Comparison of ENCODE assay signal across 35 cellular contexts in the genomic region with DNA sequence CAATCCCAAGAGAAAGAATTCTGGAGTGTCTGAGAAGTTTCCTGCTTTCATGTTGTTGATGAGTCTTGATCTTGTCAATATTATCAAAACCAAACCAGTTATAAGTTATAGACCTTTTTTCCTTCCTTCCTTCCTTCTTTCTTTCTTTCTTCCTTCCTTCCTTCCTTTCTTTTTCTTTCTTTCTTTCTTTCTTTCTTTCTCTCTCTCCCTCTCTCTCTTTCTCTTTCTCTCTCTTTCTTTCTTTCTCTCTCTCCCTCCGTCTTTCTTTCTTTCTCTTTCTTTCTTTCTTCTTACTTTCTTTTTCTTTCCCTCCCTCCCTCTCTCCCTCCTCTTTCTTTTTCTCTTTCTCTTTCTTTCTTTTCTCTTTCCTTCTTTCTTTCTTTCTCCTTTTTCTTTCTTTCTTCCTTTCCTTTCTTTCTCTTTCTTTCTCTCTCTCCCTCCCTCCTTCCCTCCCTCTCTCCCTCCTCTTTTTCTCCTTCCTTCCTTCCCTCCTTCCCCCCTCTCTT. TPM values are rescaled to one million over a fixed set of nuclear protein-coding genes. Genes with fewer than 3 reads are reported as not detected.
"Had no signal": no experiment of that assay in that cellular context is flagged by ENCODE, and none has a peak within 500 bp of the region (broad histone marks: within the 10 kb centered on the region; RNA-seq: fewer than 3 reads in every experiment).

A gene (minus strand): TSS at position 51 of the 506 bp plus-strand sequence. CDS start 0 bp downstream, at position 51.

- H3K4me1 Mint-ChIP-seq: activated T-helper 17 cell treated with anti-CD3 and anti-CD28 coated beads, Interleukin-2, amount 50 U/mL, for 72 hours; brain had no signal

- H3K27ac Mint-ChIP-seq: activated CD4-positive, alpha-beta T cell treated with anti-CD3 and anti-CD28 coated beads, Interleukin-2, amount 10 ng/mL, durations not matched to agents 24 days and 14 days; activated CD8-positive, alpha-beta T cell treated with anti-CD3 and anti-CD28 coated beads for 36 hours; activated naive CD4-positive, alpha-beta T cell treated with anti-CD3 and anti-CD28 coated beads, Interleukin-2, amount 50 U/mL, for 72 hours; activated naive CD8-positive, alpha-beta T cell treated with anti-CD3 and anti-CD28 coated beads, Interleukin-2, amount 50 U/mL, for 24 hours; activated T-cell treated with anti-CD3 and anti-CD28 coated beads, Interleukin-2, amount 50 U/mL, for 72 hours; activated T-helper 17 cell treated with anti-CD3 and anti-CD28 coated beads, Interleukin-2, amount 50 U/mL, for 72 hours; brain; T-helper 1 cell treated with Interleukin-12 subunit alpha and Interleukin-12 subunit beta and Interleukin-4 antibody, amounts not matched to agents 30 μg/mL and 1 μg/mL, for 36 hours; T-helper 2 cell treated with Interferon-gamma antibody and Interleukin-4, amounts not matched to agents 5 μg/mL and 100 μg/mL, for 36 hours had no signal

- DNase-seq: activated CD4-positive, alpha-beta T cell treated with anti-CD3 and anti-CD28 coated beads, Interleukin-2, amount 10 ng/mL, durations not matched to agents 24 days and 14 days; activated CD4-positive, alpha-beta T cell treated with anti-CD3 and anti-CD28 coated beads, Interleukin-2, amount 50 U/mL, for 4 hours; activated CD8-positive, alpha-beta T cell treated with anti-CD3 and anti-CD28 coated beads for 36 hours; activated effector memory CD4-positive, alpha-beta T cell treated with anti-CD3 and anti-CD28 coated beads, Interleukin-2, amount 50 U/mL, for 16 hours; activated naive CD4-positive, alpha-beta T cell; activated naive CD8-positive, alpha-beta T cell treated with anti-CD3 and anti-CD28 coated beads, Interleukin-2, amount 50 U/mL, for 24 hours; activated T-cell treated with anti-CD3 and anti-CD28 coated beads, Interleukin-2, amount 50 U/mL, for 1 hour; activated T-cell treated with anti-CD3 and anti-CD28 coated beads, Interleukin-2, amount 50 U/mL, for 72 hours; anterior cingulate cortex; caudate nucleus; cerebellar nuclear complex; NCI-H1092 treated with DMSO at 0.1 percent for 48 hours; NCI-H1417; NCI-H146; NCI-H187; NCI-H2029 treated with DMSO at 0.1 percent for 48 hours; NCI-H2107; NCI-H2171; NCI-H510A; NCI-H526; NCI-H748 treated with DMSO at 0.1 percent for 48 hours; OCI-M1; SIG-M5 had no signal

- H3K9me3 Mint-ChIP-seq: activated CD4-positive, alpha-beta T cell treated with anti-CD3 and anti-CD28 coated beads, Interleukin-2, amount 10 ng/mL, durations not matched to agents 24 days and 14 days; activated CD8-positive, alpha-beta T cell treated with anti-CD3 and anti-CD28 coated beads for 36 hours; activated naive CD4-positive, alpha-beta T cell treated with anti-CD3 and anti-CD28 coated beads, Interleukin-2, amount 50 U/mL, for 72 hours; activated naive CD8-positive, alpha-beta T cell treated with anti-CD3 and anti-CD28 coated beads, Interleukin-2, amount 50 U/mL, for 24 hours; activated T-cell treated with anti-CD3 and anti-CD28 coated beads, Interleukin-2, amount 50 U/mL, for 72 hours; activated T-helper 17 cell treated with anti-CD3 and anti-CD28 coated beads, Interleukin-2, amount 50 U/mL, for 72 hours had no signal

- H3K36me3 Mint-ChIP-seq: activated naive CD4-positive, alpha-beta T cell treated with anti-CD3 and anti-CD28 coated beads, Interleukin-2, amount 50 U/mL, for 72 hours; brain had no signal

- FAIRE-seq: TTC549 had no signal

- H3K27me3 Mint-ChIP-seq: activated CD4-positive, alpha-beta T cell treated with anti-CD3 and anti-CD28 coated beads, Interleukin-2, amount 10 ng/mL, durations not matched to agents 24 days and 14 days had no signal

- ATAC-seq: activated CD8-positive, alpha-beta T cell treated with anti-CD3 and anti-CD28 coated beads for 36 hours; activated naive CD4-positive, alpha-beta T cell treated with anti-CD3 and anti-CD28 coated beads, Interleukin-2, amount 50 U/mL, for 72 hours; activated naive CD8-positive, alpha-beta T cell treated with anti-CD3 and anti-CD28 coated beads, Interleukin-2, amount 50 U/mL, for 24 hours; activated T-cell treated with anti-CD3 and anti-CD28 coated beads, Interleukin-2, amount 50 U/mL, for 72 hours; activated T-helper 17 cell treated with anti-CD3 and anti-CD28 coated beads, Interleukin-2, amount 50 U/mL, for 72 hours; Panc1 had no signal

- H3K4me3 Mint-ChIP-seq: activated CD4-positive, alpha-beta T cell treated with anti-CD3 and anti-CD28 coated beads, Interleukin-2, amount 10 ng/mL, durations not matched to agents 24 days and 14 days; activated CD8-positive, alpha-beta T cell treated with anti-CD3 and anti-CD28 coated beads for 36 hours; activated naive CD8-positive, alpha-beta T cell treated with anti-CD3 and anti-CD28 coated beads, Interleukin-2, amount 50 U/mL, for 24 hours; activated T-cell treated with anti-CD3 and anti-CD28 coated beads, Interleukin-2, amount 50 U/mL, for 72 hours; activated T-helper 17 cell treated with anti-CD3 and anti-CD28 coated beads, Interleukin-2, amount 50 U/mL, for 72 hours; brain; T-helper 1 cell treated with Interleukin-12 subunit alpha and Interleukin-12 subunit beta and Interleukin-4 antibody, amounts not matched to agents 30 μg/mL and 1 μg/mL, for 36 hours; T-helper 2 cell treated with Interferon-gamma antibody and Interleukin-4, amounts not matched to agents 5 μg/mL and 100 μg/mL, for 36 hours had no signal

RNA-seq across cellular contexts. Expression of the gene that starts here (rescaled TPM):
- total RNA-seq: activated CD4-positive, alpha-beta T cell treated with anti-CD3 and anti-CD28 coated beads, Interleukin-2, amount 10 ng/mL, durations not matched to agents 24 days and 14 days; activated CD8-positive, alpha-beta memory T cell treated with anti-CD3 and anti-CD28 coated beads for 36 hours; activated CD8-positive, alpha-beta T cell treated with anti-CD3 and anti-CD28 coated beads for 36 hours; activated naive CD4-positive, alpha-beta T cell treated with anti-CD3 and anti-CD28 coated beads, Interleukin-2, amount 50 U/mL, for 72 hours; activated T-cell treated with anti-CD3 and anti-CD28 coated beads, Interleukin-2, amount 50 U/mL, for 72 hours; activated T-helper 17 cell treated with anti-CD3 and anti-CD28 coated beads, Interleukin-2, amount 50 U/mL, for 72 hours; bronchial epithelial cell; M059J; RPMI7951; SK-MEL-5 had no signal
